8 cellular contexts compared by ENCODE assay signal in genomic region chr13:40788540-40789274, GRCh38. TPM values are rescaled to one million over a fixed set of nuclear protein-coding genes. Genes with fewer than 3 reads are reported as not detected.
DNase-seq lines count a peak whose midpoint lies in the region; ATAC-seq, FAIRE-seq and TF ChIP-seq lines count a peak whose summit lies in the region.
"Not testable (repeated sequence)": the region's sequence is repeated elsewhere in the genome, so short reads cannot be mapped to it uniquely, and the experiment has no call there.

No MANE protein-coding gene starts in this region.

- H3K27ac Mint-ChIP-seq in activated naive CD8-positive, alpha-beta T cell treated with anti-CD3 and anti-CD28 coated beads, Interleukin-2, amount 50 U/mL, for 24 hours: peak overlapping the region; percentile 90
- H3K27ac Mint-ChIP-seq in neural progenitor cell: not testable (repeated sequence)

- H3K9me3 ChIP-seq in BLaER1 treated with 17β-estradiol and CSF1 and Interleukin-3, amounts not matched to agents 10 nM and 100 nM (replicated peaks in 1 of 11); HUES64 (ENCODE audit: insufficient read depth, low read depth, low read length); SU-DHL-6 (ENCODE audit: insufficient read depth, low read length); kidney (ENCODE audit: control insufficient read depth in 1 of 2, low read length in 2 of 2); neural progenitor cell (ENCODE audit: low read depth); subcutaneous abdominal adipose tissue (ENCODE audit: control insufficient read depth in 5 of 5, low read length in 5 of 5): not testable (repeated sequence)

- 73% methylated on average over 16 of the region's 18 CpGs for WGBS in HUES64

- H3K4me2 ChIP-seq in BLaER1 treated with 17β-estradiol and CSF1 and Interleukin-3, amounts not matched to agents 10 nM and 100 nM: peak overlapping the region; percentile 85 to 99 (median 96)
- H3K4me2 ChIP-seq in SU-DHL-6 (ENCODE audit: low read depth, low read length, poor library complexity, severe bottlenecking) (peak overlapping the region; percentile 71), neural progenitor cell (peak overlapping the region; percentile 94)

- not testable (repeated sequence) for TF ChIP-seq CTCF in SU-DHL-6 (IDR thresholded peaks at IDR 0.05; ENCODE audit: insufficient read depth, low read length, poor library complexity, severe bottlenecking); epithelial cell of esophagus (IDR thresholded peaks at IDR 0.05; ENCODE audit: insufficient read depth, low read depth, low read length, missing control alignments); kidney (IDR thresholded peaks at IDR 0.05; ENCODE audit: borderline replicate concordance, extremely low read depth, insufficient read depth); neural progenitor cell (IDR thresholded peaks at IDR 0.05)

- ATAC-seq in activated naive CD8-positive, alpha-beta T cell treated with anti-CD3 and anti-CD28 coated beads, Interleukin-2, amount 50 U/mL, for 24 hours: not testable (repeated sequence)

- not testable (repeated sequence) for H3K36me3 ChIP-seq in BLaER1 treated with 17β-estradiol and CSF1 and Interleukin-3, amounts not matched to agents 10 nM and 100 nM; HUES64 (ENCODE audit: insufficient read depth, low read length); SU-DHL-6 (ENCODE audit: low read length); kidney (ENCODE audit: control insufficient read depth in 1 of 2, insufficient read depth in 2 of 2, low read length in 2 of 2); neural progenitor cell; subcutaneous abdominal adipose tissue (ENCODE audit: control insufficient read depth in 5 of 5, insufficient read depth in 5 of 5, low read length in 5 of 5)

- peaks cover 21 to 59% (median 46%) of the 10 kb centered on the region in 10 experiments; a peak in 19 of 20 replicates for H3K4me1 ChIP-seq in BLaER1 treated with 17β-estradiol and CSF1 and Interleukin-3, amounts not matched to agents 10 nM and 100 nM
- H3K4me1 ChIP-seq in HUES64 (ENCODE audit: insufficient read depth, low read length); kidney (ENCODE audit: control insufficient read depth in 1 of 2, insufficient read depth in 1 of 2, low read depth in 1 of 2, low read length in 2 of 2); neural progenitor cell: not testable (repeated sequence)
- H3K4me1 ChIP-seq in subcutaneous abdominal adipose tissue (ENCODE audit: control insufficient read depth in 5 of 5, insufficient read depth in 5 of 5, low read length in 5 of 5): peaks cover 0 to 17% (median 16%) of the 10 kb centered on the region in 5 donors

- peaks cover 49% of the 10 kb centered on the region for H3K4me1 Mint-ChIP-seq in activated naive CD8-positive, alpha-beta T cell treated with anti-CD3 and anti-CD28 coated beads, Interleukin-2, amount 50 U/mL, for 24 hours
- not testable (repeated sequence) for H3K4me1 Mint-ChIP-seq in neural progenitor cell

- FAIRE-seq in kidney (lab: Jason Lieb, UNC): not testable (repeated sequence)

- H3F3A ChIP-seq in SU-DHL-6 (ENCODE audit: insufficient read depth): not testable (repeated sequence)
- H3F3A ChIP-seq in neural progenitor cell (ENCODE audit: low read depth): peaks cover 22% of the 10 kb centered on the region

- not testable (repeated sequence) for H3K27me3 ChIP-seq in BLaER1 treated with 17β-estradiol and CSF1 and Interleukin-3, amounts not matched to agents 10 nM and 100 nM; HUES64 (ENCODE audit: insufficient read depth, low read length); SU-DHL-6 (ENCODE audit: low read length); neural progenitor cell; subcutaneous abdominal adipose tissue (ENCODE audit: control insufficient read depth in 5 of 5, insufficient read depth in 4 of 5, low read length in 5 of 5)

- H3K9me2 ChIP-seq in SU-DHL-6 (replicated peaks; ENCODE audit: insufficient read depth, low read length): not testable (repeated sequence)

- peak overlapping the region; percentile 54 to 86 (median 80) for H3K27ac ChIP-seq in BLaER1 treated with 17β-estradiol and CSF1 and Interleukin-3, amounts not matched to agents 10 nM and 100 nM
- H3K27ac ChIP-seq in HUES64 (ENCODE audit: low read depth, low read length): peak overlapping the region; percentile 85; the same call in 1 of the 2 replicates
- peak overlapping the region; percentile 67 for H3K27ac ChIP-seq in SU-DHL-6 (ENCODE audit: low read depth, low read length)
- peak overlapping the region; percentile 80 to 85 for H3K27ac ChIP-seq in kidney (ENCODE audit: low read depth in 2 of 2, low read length in 2 of 2)
- H3K27ac ChIP-seq in neural progenitor cell; subcutaneous abdominal adipose tissue (ENCODE audit: low read depth, low read length): not testable (repeated sequence)

- H3K9me3 Mint-ChIP-seq in activated naive CD8-positive, alpha-beta T cell treated with anti-CD3 and anti-CD28 coated beads, Interleukin-2, amount 50 U/mL, for 24 hours; neural progenitor cell: not testable (repeated sequence)

- peak overlapping the region; percentile 82 for H3K4me3 Mint-ChIP-seq in activated naive CD8-positive, alpha-beta T cell treated with anti-CD3 and anti-CD28 coated beads, Interleukin-2, amount 50 U/mL, for 24 hours
- H3K4me3 Mint-ChIP-seq in neural progenitor cell: peak overlapping the region; percentile 81

- not testable (repeated sequence) for H3K36me3 Mint-ChIP-seq in activated naive CD8-positive, alpha-beta T cell treated with anti-CD3 and anti-CD28 coated beads, Interleukin-2, amount 50 U/mL, for 24 hours (ENCODE audit: low read depth); neural progenitor cell

- H3K9ac ChIP-seq in BLaER1 treated with 17β-estradiol and CSF1 and Interleukin-3, amounts not matched to agents 10 nM and 100 nM: peak overlapping the region; percentile 80 to 87 (median 85)
- peak overlapping the region; percentile 90 for H3K9ac ChIP-seq in HUES64 (ENCODE audit: low read depth, low read length)
- H3K9ac ChIP-seq in SU-DHL-6 (ENCODE audit: low read length): peak overlapping the region; percentile 82
- H3K9ac ChIP-seq in kidney (ENCODE audit: low read length in 2 of 2): peak overlapping the region in 1 of 2 donors; percentile 58
- H3K9ac ChIP-seq in neural progenitor cell: not testable (repeated sequence)
- H3K9ac ChIP-seq in subcutaneous abdominal adipose tissue (ENCODE audit: low read length in 5 of 5): peak overlapping the region in 4 of 5 donors; percentile 75 to 88 (median 81)

- H3K4me3 ChIP-seq in BLaER1 treated with 17β-estradiol and CSF1 and Interleukin-3, amounts not matched to agents 10 nM and 100 nM: peak overlapping the region; percentile 65 to 82 (median 73)
- H3K4me3 ChIP-seq in HUES64 (ENCODE audit: low read length) (peak overlapping the region; percentile 80), SU-DHL-6 (ENCODE audit: insufficient read depth, low read length, poor library complexity, severe bottlenecking) (peak overlapping the region; percentile 66), epithelial cell of esophagus (ENCODE audit: low read length) (peak overlapping the region; percentile 71), kidney (ENCODE audit: low read length in 2 of 2) (peak overlapping the region; percentile 64 to 69), neural progenitor cell (peak overlapping the region; percentile 83), subcutaneous abdominal adipose tissue (ENCODE audit: low read depth in 1 of 5, low read length in 5 of 5) (peak overlapping the region; percentile 68 to 84 (median 79))

- H4K20me1 ChIP-seq in BLaER1 treated with 17β-estradiol and CSF1 and Interleukin-3, amounts not matched to agents 10 nM and 100 nM: peaks cover 0 to 11% (median 0%) of the 10 kb centered on the region in 11 experiments; a peak in 1 of 22 replicates
- not testable (repeated sequence) for H4K20me1 ChIP-seq in SU-DHL-6 (ENCODE audit: low read depth, low read length); neural progenitor cell (ENCODE audit: low read depth)

- H3K79me2 ChIP-seq in SU-DHL-6 (ENCODE audit: insufficient read depth, low read length) (peaks cover 11% of the 10 kb centered on the region; the same call in 1 of the 2 replicates), neural progenitor cell (ENCODE audit: low read depth) (peaks cover 18% of the 10 kb centered on the region)

- DNase-seq in activated naive CD8-positive, alpha-beta T cell treated with anti-CD3 and anti-CD28 coated beads, Interleukin-2, amount 50 U/mL, for 24 hours; epithelial cell of esophagus (ENCODE audit: low read depth); kidney; neural progenitor cell (ENCODE audit: low spot score): not testable (repeated sequence)

- intact Hi-C loops in kidney (cut with DNase I): not testable (repeated sequence)

- H2AFZ ChIP-seq in SU-DHL-6 (ENCODE audit: low read depth, low read length, severe bottlenecking) (peak overlapping the region; percentile 84), neural progenitor cell (replicated peaks) (peak overlapping the region; percentile 98)

- H3K27me3 Mint-ChIP-seq in activated naive CD8-positive, alpha-beta T cell treated with anti-CD3 and anti-CD28 coated beads, Interleukin-2, amount 50 U/mL, for 24 hours; neural progenitor cell (ENCODE audit: insufficient read depth, low read depth): not testable (repeated sequence)

RNA-seq across cellular contexts. Expression of gene SLC25A15, which starts 0.7 kb away (rescaled TPM):
- 15.7 TPM for polyA plus RNA-seq in HUES64 (2013, experiment 1 of 2)
- polyA plus RNA-seq in HUES64 (2013, experiment 2 of 2): 18.4 TPM
- total RNA-seq in kidney (7.7 TPM), neural progenitor cell (ENCODE audit: low replicate concordance) (33.7 and 44.2 TPM in 2 replicates)
- 5.4 TPM for polyA plus RNA-seq in kidney (ENCODE audit: insufficient read depth, low read depth, low replicate concordance)

RNA-seq across cellular contexts. Expression of gene MRPS31, which starts 17.7 kb away (rescaled TPM):
- 28.4 TPM for polyA plus RNA-seq in HUES64 (2013, experiment 1 of 2)
- polyA plus RNA-seq in HUES64 (2013, experiment 2 of 2): 33.8 TPM
- 24.3 TPM for total RNA-seq in kidney
- polyA plus RNA-seq in kidney (ENCODE audit: insufficient read depth, low read depth, low replicate concordance): 47.3 TPM
- total RNA-seq in neural progenitor cell (ENCODE audit: low replicate concordance): 29.4 and 61.5 TPM in 2 replicates
